In genomic region chr5:94345257-94345656, GRCh38 we compare ENCODE assay signal across 19 cellular contexts.
"Had no signal": no experiment of that assay in that cellular context is flagged by ENCODE, and none has a peak within 500 bp of the region (broad histone marks: within the 10 kb centered on the region; RNA-seq: fewer than 3 reads in every experiment).

No MANE protein-coding gene starts in this region.

- H3K36me3 ChIP-seq: gastrocnemius medialis, lower lobe of right lung, ovary, sigmoid colon, stomach, tibial artery had no signal

- H3K27ac ChIP-seq: gastrocnemius medialis, lower lobe of right lung, ovary, psoas muscle, sigmoid colon, stomach, tibial artery had no signal

- H3K9me3 ChIP-seq: gastrocnemius medialis, ovary had no signal

- H3K4me3 ChIP-seq: gastrocnemius medialis, lower lobe of right lung, ovary, psoas muscle, sigmoid colon, stomach, tibial artery had no signal

- H3K27me3 ChIP-seq: gastrocnemius medialis, ovary, sigmoid colon, stomach, tibial artery had no signal

- ATAC-seq: gastrocnemius medialis; left ventricle myocardium superior; lower lobe of right lung; natural killer cell; psoas muscle; right cardiac atrium; stimulated activated effector memory CD8-positive, alpha-beta T cell treated with anti-CD3 and anti-CD28 coated beads, Interleukin-12 subunit alpha, Interleukin-12 subunit beta, amount 100 ng/mL, for 72 hours had no signal

- DNase-seq: dermis blood vessel endothelial cell; effector memory CD4-positive, alpha-beta T cell; gastrocnemius medialis; head of caudate nucleus; left ventricle myocardium superior; lower lobe of right lung; natural killer cell; occipital lobe; ovary; posterior cingulate gyrus; psoas muscle; right cardiac atrium; sigmoid colon; stimulated activated CD4-positive, alpha-beta T cell treated with anti-CD3 and anti-CD28 coated beads, Interleukin-2, amount 100 ng/mL, for 24 hours; stimulated activated CD4-positive, alpha-beta T cell treated with anti-CD3 and anti-CD28 coated beads, Interleukin-4, amount 100 ng/mL, for 24 hours; stimulated activated naive CD4-positive, alpha-beta T cell treated with Interleukin-2 at 50 U/mL for 16 hours; stomach; tibial artery had no signal

- H3K4me1 ChIP-seq: gastrocnemius medialis, lower lobe of right lung, psoas muscle, sigmoid colon, stomach, tibial artery had no signal
